ENCODE assay signal across 9 cellular contexts in the genomic region with DNA sequence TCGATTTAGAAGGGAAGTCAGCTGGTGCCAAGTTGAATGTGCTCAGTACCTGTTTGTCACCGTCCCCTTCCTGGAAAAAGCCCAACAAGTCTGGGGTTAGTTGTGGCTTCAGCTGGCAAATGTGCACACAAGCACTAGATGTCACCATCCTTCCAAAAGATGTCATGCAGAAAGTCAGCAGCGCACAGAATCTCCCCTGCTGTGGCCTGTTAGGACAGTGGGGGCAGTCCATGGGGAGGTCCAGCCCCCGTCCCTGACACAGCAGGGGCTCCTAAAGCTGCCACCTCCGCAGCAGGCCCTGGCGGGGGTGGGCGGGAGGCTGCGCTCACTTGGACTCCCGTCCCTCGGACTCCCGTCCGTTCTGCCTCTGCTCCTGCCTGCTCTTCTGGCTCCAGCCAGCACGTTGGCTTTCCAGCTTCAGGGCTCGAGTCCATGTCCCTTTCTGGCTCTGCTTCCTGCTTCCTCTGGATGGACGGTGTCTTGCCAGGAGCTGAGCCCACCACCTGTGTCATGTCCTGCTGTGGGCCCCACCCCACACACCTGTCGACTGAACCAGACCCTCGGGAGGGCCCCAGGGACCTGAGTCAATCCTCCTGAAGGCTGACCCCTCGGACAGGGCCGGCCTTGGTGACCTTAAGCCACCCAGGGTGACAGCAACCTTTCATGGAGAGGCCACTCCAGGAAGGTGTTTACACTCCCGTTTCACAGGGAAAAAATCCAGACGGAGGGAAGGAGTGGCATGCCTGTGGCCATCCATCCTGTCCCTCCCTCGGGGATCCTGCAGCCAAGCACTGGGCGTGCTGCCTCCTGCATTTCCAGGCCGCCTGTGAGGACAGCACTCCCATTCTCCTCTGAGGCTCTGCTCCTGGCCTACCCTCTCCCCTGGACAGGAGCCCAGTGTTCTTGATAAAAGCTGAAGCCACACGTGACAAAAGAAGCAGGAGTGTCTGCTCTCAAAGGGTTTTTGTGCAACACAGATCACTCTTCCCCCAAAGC. TPM values are rescaled to one million over a fixed set of nuclear protein-coding genes. Genes with fewer than 3 reads are reported as not detected.
DNase-seq lines count a peak whose midpoint lies in the region; ATAC-seq and TF ChIP-seq lines count a peak whose summit lies in the region.
"Had no signal": no experiment of that assay in that cellular context is flagged by ENCODE, and none has a peak within 500 bp of the region (broad histone marks: within the 10 kb centered on the region; RNA-seq: fewer than 3 reads in every experiment).

No MANE protein-coding gene starts in this region.

- peak; percentile 69 for DNase-seq in A172 (ENCODE audit: low spot score)
- DNase-seq in GM13977 (ENCODE audit: low spot score): peak; percentile 68
- DNase-seq in NCI-H69 (lab: John Stamatoyannopoulos, UW): peak; percentile 56
- DNase-seq in head of caudate nucleus: peak in 35 of 42 donors; percentile 15 to 75 (median 48)
- DNase-seq in pons (ENCODE audit: low spot score): peak; percentile 75
- DNase-seq in NCI-H446 treated with DMSO at 0.1 percent for 48 hours (lab: John Stamatoyannopoulos, UW): no peak

- H3K27me3 Mint-ChIP-seq in activated T-helper 17 cell treated with anti-CD3 and anti-CD28 coated beads, Interleukin-2, amount 50 U/mL, for 72 hours: peaks cover 5% of the 10 kb centered on the region

- no peak overlapping the region for H3K4me3 Mint-ChIP-seq in activated T-helper 17 cell treated with anti-CD3 and anti-CD28 coated beads, Interleukin-2, amount 50 U/mL, for 72 hours

- in situ Hi-C loops in GM13977 (cut with MboI; ENCODE audit: low pct_unique_long_range_greater_than_20kb, low sequenced_read_pairs, unreplicated experiment): no loop called here

- H3K9me3 Mint-ChIP-seq in activated T-helper 17 cell treated with anti-CD3 and anti-CD28 coated beads, Interleukin-2, amount 50 U/mL, for 72 hours: no peaks in the 10 kb centered on the region

- H3K27ac Mint-ChIP-seq in activated T-helper 17 cell treated with anti-CD3 and anti-CD28 coated beads, Interleukin-2, amount 50 U/mL, for 72 hours: no peak overlapping the region

- ATAC-seq in activated T-helper 17 cell treated with anti-CD3 and anti-CD28 coated beads, Interleukin-2, amount 50 U/mL, for 72 hours (replicated peaks): peak; percentile 96
- ATAC-seq in GM19328 (IDR thresholded peaks at IDR 0.05; ENCODE audit: unreplicated experiment): no peak

- H3K36me3 Mint-ChIP-seq in activated T-helper 17 cell treated with anti-CD3 and anti-CD28 coated beads, Interleukin-2, amount 50 U/mL, for 72 hours (ENCODE audit: low read depth): no peaks in the 10 kb centered on the region

- intact Hi-C loops in head of caudate nucleus (cut with DNase I): no loop called here

- peak; percentile 54 for TF ChIP-seq CTCF in GM13977 (IDR thresholded peaks at IDR 0.05; ENCODE audit: extremely low read depth, insufficient read depth, missing control alignments)

- H3K4me1 Mint-ChIP-seq in activated T-helper 17 cell treated with anti-CD3 and anti-CD28 coated beads, Interleukin-2, amount 50 U/mL, for 72 hours: no peaks in the 10 kb centered on the region

RNA-seq across cellular contexts. Expression of gene RAB17, which starts 8.5 kb away (rescaled TPM):
- total RNA-seq in A172 (2014; rRNA removed; shearing (Covaris generic)): 1.6 and 4.1 TPM in 2 replicates
- total RNA-seq in activated T-helper 17 cell treated with anti-CD3 and anti-CD28 coated beads, Interleukin-2, amount 50 U/mL, for 72 hours: 1 to 10 TPM in 1 of 2 donors, under 1 TPM in 1; 0.43 to 2.5 TPM

RNA-seq across cellular contexts. Expression of gene PRLH, which starts 15.7 kb away (rescaled TPM):
- total RNA-seq in A172 (2014; rRNA removed; shearing (Covaris generic)): not detected in 2 replicates
- not detected for total RNA-seq in activated T-helper 17 cell treated with anti-CD3 and anti-CD28 coated beads, Interleukin-2, amount 50 U/mL, for 72 hours
- total RNA-seq: frontal cortex had no signal

RNA-seq across cellular contexts. Expression of gene LRRFIP1, which starts 45.3 kb away (rescaled TPM):
- total RNA-seq in A172 (2014; rRNA removed; shearing (Covaris generic)): 62.0 and 73.3 TPM in 2 replicates
- 100 to 1,000 TPM; 271 to 319 TPM for total RNA-seq in activated T-helper 17 cell treated with anti-CD3 and anti-CD28 coated beads, Interleukin-2, amount 50 U/mL, for 72 hours
